ENCODE assay signal across 1 cellular context in the genomic region with DNA sequence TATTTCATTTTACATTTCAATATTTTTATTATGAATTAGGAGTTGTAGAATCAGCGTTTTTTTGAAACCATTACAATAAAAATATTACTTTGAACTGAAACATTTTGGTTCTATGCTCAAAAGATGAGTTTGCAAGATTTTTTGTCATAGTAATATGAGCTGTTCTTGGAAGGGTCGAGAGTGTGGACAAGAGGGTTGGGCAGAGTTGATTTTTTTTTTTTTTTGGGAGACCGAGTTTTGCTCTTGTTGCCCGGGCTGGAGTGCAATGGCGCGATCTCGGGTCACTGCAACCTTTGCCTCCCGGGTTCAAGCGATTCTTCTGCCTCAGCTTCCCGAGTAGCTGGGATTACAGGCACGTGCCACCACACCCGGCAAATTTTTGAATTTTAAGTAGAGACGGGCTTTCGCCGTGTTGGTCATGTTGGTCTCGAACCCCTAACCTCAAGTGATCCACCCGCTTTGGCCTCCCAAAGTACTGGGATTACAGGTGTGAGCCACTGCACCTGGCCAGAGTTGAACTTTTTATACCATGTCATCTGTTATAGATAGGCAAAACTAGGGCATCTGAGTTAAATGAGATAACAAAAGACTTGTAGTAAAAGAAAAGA.
TF ChIP-seq lines count a peak whose summit lies in the region.

No MANE protein-coding gene starts in this region.

TF ChIP-seq in A549, 52 proteins besides CTCF, POLR2A, EP300 and RAD21:
- TF ChIP-seq, protein P1, sequence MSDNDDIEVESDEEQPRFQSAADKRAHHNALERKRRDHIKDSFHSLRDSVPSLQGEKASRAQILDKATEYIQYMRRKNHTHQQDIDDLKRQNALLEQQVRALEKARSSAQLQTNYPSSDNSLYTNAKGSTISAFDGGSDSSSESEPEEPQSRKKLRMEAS (IDR thresholded peaks at IDR 0.05), result no peak
- no peak for TF ChIP-seq POLR2AphosphoS2 (conservative IDR thresholded peaks at IDR 0.05; ENCODE audit: low read length)
- TF ChIP-seq, protein P2, sequence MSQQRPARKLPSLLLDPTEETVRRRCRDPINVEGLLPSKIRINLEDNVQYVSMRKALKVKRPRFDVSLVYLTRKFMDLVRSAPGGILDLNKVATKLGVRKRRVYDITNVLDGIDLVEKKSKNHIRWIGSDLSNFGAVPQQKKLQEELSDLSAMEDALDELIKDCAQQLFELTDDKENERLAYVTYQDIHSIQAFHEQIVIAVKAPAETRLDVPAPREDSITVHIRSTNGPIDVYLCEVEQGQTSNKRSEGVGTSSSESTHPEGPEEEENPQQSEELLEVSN (IDR thresholded peaks at IDR 0.05; ENCODE audit: borderline replicate concordance, low read depth), result no peak
- TF ChIP-seq JUNB (IDR thresholded peaks at IDR 0.05), result no peak
- no peak for TF ChIP-seq ZC3H11A (IDR thresholded peaks at IDR 0.05)
- no peak for TF ChIP-seq TFCP2L1 (CRISPR knock-in tag; IDR thresholded peaks at IDR 0.05)
- TF ChIP-seq KDM1A (IDR thresholded peaks at IDR 0.05; ENCODE audit: low read depth), result no peak
- TF ChIP-seq HES2 (IDR thresholded peaks at IDR 0.05), result no peak
- TF ChIP-seq HOXB5 (CRISPR knock-in tag; IDR thresholded peaks at IDR 0.05), result no peak
- TF ChIP-seq PHF8 (IDR thresholded peaks at IDR 0.05; ENCODE audit: borderline replicate concordance, low read depth), result no peak
- TF ChIP-seq ESRRA (IDR thresholded peaks at IDR 0.05; ENCODE audit: borderline replicate concordance, low read length), result no peak
- TF ChIP-seq, protein P3, sequence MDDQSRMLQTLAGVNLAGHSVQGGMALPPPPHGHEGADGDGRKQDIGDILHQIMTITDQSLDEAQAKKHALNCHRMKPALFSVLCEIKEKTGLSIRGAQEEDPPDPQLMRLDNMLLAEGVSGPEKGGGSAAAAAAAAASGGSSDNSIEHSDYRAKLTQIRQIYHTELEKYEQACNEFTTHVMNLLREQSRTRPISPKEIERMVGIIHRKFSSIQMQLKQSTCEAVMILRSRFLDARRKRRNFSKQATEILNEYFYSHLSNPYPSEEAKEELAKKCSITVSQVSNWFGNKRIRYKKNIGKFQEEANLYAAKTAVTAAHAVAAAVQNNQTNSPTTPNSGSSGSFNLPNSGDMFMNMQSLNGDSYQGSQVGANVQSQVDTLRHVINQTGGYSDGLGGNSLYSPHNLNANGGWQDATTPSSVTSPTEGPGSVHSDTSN (IDR thresholded peaks at IDR 0.05), result no peak
- no peak for TF ChIP-seq ZNF302 (CRISPR knock-in tag; IDR thresholded peaks at IDR 0.05)
- no peak for TF ChIP-seq MAFK (IDR thresholded peaks at IDR 0.05; ENCODE audit: partially characterized antibody)
- TF ChIP-seq KDM5A (IDR thresholded peaks at IDR 0.05), result no peak
- no peak for TF ChIP-seq NFE2L2 (conservative IDR thresholded peaks at IDR 0.05; ENCODE audit: low read length)
